In the genomic region with DNA sequence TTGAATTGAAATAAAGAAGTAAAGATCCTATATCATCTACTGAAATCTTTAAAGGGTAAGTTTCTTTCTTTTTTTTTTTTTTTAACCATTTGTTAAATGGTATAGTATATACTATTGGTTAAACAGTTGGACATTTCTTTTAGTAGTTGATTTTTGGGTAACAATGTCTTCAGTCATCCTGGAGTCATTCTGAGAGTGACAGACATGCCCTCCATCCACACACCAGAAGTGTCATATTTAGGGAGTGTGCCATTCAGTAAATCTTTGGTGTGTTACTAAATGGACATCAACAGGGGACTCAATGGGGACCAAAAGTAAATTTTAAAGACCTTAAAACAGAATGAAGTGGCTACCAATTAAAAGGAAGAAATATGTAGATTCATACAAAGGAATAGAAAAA, we compare ENCODE assay signal across 17 cellular contexts. TPM values are rescaled to one million over a fixed set of nuclear protein-coding genes. Genes with fewer than 3 reads are reported as not detected.
A peak's percentile ranks its signal among the peaks of the same experiment; 100 is the strongest.
DNase-seq lines count a peak whose midpoint lies in the region; ATAC-seq, FAIRE-seq and TF ChIP-seq lines count a peak whose summit lies in the region.
"Had no signal": no experiment of that assay in that cellular context is flagged by ENCODE, and none has a peak within 500 bp of the region (broad histone marks: within the 10 kb centered on the region; RNA-seq: fewer than 3 reads in every experiment).

No MANE protein-coding gene starts in this region.

- H3K4me3 ChIP-seq in Karpas-422 (ENCODE audit: low read length): no peak overlapping the region; the same call in 1 of the 2 replicates
- no peak overlapping the region for H3K4me3 ChIP-seq in K562
- no peak overlapping the region for H3K4me3 ChIP-seq in aorta (ENCODE audit: low read length in 2 of 2)
- H3K4me3 ChIP-seq: BLaER1 had no signal

- peaks cover 72% of the 10 kb centered on the region for H3K4me1 ChIP-seq in Karpas-422 (ENCODE audit: low read length)
- peaks cover 3 to 12% of the 10 kb centered on the region in 2 experiments; a peak in 4 of 5 replicates for H3K4me1 ChIP-seq in K562 (replicated peaks in 1 of 2; ENCODE audit: control insufficient read depth in 2 of 2, insufficient read depth in 2 of 2, low read length in 2 of 2)
- H3K4me1 ChIP-seq in aorta (ENCODE audit: control insufficient read depth in 1 of 2, insufficient read depth in 2 of 2, low read length in 2 of 2): no peaks in the 10 kb centered on the region

- H3K27ac ChIP-seq in Karpas-422 (ENCODE audit: low read length) (peak overlapping the region; percentile 91), K562 (ENCODE audit: extremely low read depth, low read depth, low read length) (no peak overlapping the region), aorta (ENCODE audit: low read depth in 1 of 2, low read length in 2 of 2) (no peak overlapping the region)
- H3K27ac ChIP-seq: BLaER1, HL-60 had no signal

- no peak for TF ChIP-seq RAD21 in K562 (CRISPR knock-in tag; conservative IDR thresholded peaks at IDR 0.05 in 1 of 2, IDR thresholded peaks at IDR 0.05 in 1 of 2)

- no peaks in the 10 kb centered on the region for H4K20me1 ChIP-seq in Karpas-422 (ENCODE audit: insufficient read depth, low read depth, low read length)
- H4K20me1 ChIP-seq in K562 (replicated peaks; ENCODE audit: control insufficient read depth, insufficient read depth, low read length): no peaks in the 10 kb centered on the region
- H4K20me1 ChIP-seq: BLaER1 had no signal

- peak overlapping the region; percentile 43 for H3K27ac Mint-ChIP-seq in activated T-cell treated with anti-CD3 and anti-CD28 coated beads, Interleukin-2, amount 50 U/mL, for 72 hours
- H3K27ac Mint-ChIP-seq in stimulated activated memory B cell treated with anti-CD40 and anti-IgM and Interleukin-4, amounts not matched to agents 10 μg/mL and 1 μg/mL and 100 μg/mL, for 72 hours: peak overlapping the region; percentile 45

- no peaks in the 10 kb centered on the region for H3K9me1 ChIP-seq in K562 (ENCODE audit: control insufficient read depth, insufficient read depth, low read length)

- H3K79me2 ChIP-seq in Karpas-422 (ENCODE audit: low read length): no peaks in the 10 kb centered on the region
- H3K79me2 ChIP-seq in K562 (ENCODE audit: control insufficient read depth, insufficient read depth, low read length): no peaks in the 10 kb centered on the region

- H2AFZ ChIP-seq in Karpas-422 (ENCODE audit: low read length) (peak overlapping the region; percentile 10; the same call in 1 of the 2 replicates), K562 (ENCODE audit: low read depth, low read length) (no peak overlapping the region)

- peak in 1 of 2 donors; percentile 56 for ATAC-seq in activated T-cell treated with anti-CD3 and anti-CD28 coated beads, Interleukin-2, amount 50 U/mL, for 72 hours (replicated peaks in 1 of 2)
- ATAC-seq in activated T-cell treated with anti-CD3 and anti-CD28 coated beads, Interleukin-2, amount 50 U/mL, for 4 hours: no peak
- ATAC-seq in K562 (no peak), aorta (ENCODE audit: low FRiP score) (no peak)
- no peak for ATAC-seq in stimulated activated memory B cell treated with anti-CD40 and anti-IgM and Interleukin-4, amounts not matched to agents 10 μg/mL and 1 μg/mL and 100 μg/mL, for 72 hours

- CTCF ChIA-PET in K562 (lab: Yijun Ruan, JAX; ENCODE audit: low intra/inter-chr PET ratio): no interaction called here

- in situ Hi-C loops in K562 (cut with MboI): no loop called here

- BruUV-seq in K562 (replicated peaks; lab: Mats Ljungman, UMichigan): no TSS peak

- H3K9ac ChIP-seq in Karpas-422 (ENCODE audit: low read length): no peak overlapping the region
- no peak overlapping the region for H3K9ac ChIP-seq in K562 (ENCODE audit: insufficient read depth in 1 of 2, low read depth in 2 of 2, low read length in 2 of 2)
- H3K9ac ChIP-seq: BLaER1 had no signal

- H3K27me3 ChIP-seq in Karpas-422 (ENCODE audit: low read length) (no peaks in the 10 kb centered on the region), K562 (ENCODE audit: control insufficient read depth in 2 of 2, insufficient read depth in 2 of 2, low read length in 2 of 2) (no peaks in the 10 kb centered on the region), aorta (ENCODE audit: control insufficient read depth in 1 of 2, insufficient read depth in 2 of 2, low read length in 1 of 2) (no peaks in the 10 kb centered on the region)
- H3K27me3 ChIP-seq: BLaER1 had no signal

- FAIRE-seq in K562 (lab: Jason Lieb, UNC): no peak

- no peaks in the 10 kb centered on the region for H3K36me3 Mint-ChIP-seq in activated T-cell treated with anti-CD3 and anti-CD28 coated beads, Interleukin-2, amount 50 U/mL, for 72 hours (ENCODE audit: insufficient read depth in 2 of 2)
- H3K36me3 Mint-ChIP-seq in activated T-cell treated with anti-CD3 and anti-CD28 coated beads, Interleukin-2, amount 50 U/mL, for 4 hours (ENCODE audit: insufficient read depth): no peaks in the 10 kb centered on the region
- peaks cover 6% of the 10 kb centered on the region for H3K36me3 Mint-ChIP-seq in stimulated activated memory B cell treated with anti-CD40 and anti-IgM and Interleukin-4, amounts not matched to agents 10 μg/mL and 1 μg/mL and 100 μg/mL, for 72 hours
- H3K36me3 Mint-ChIP-seq: CD14-positive monocyte; CD4-positive, alpha-beta memory T cell had no signal

- TF ChIP-seq POLR2A in K562 (conservative IDR thresholded peaks at IDR 0.05): no peak

- no peak overlapping the region for H3K4me3 Mint-ChIP-seq in activated T-cell treated with anti-CD3 and anti-CD28 coated beads, Interleukin-2, amount 50 U/mL, for 72 hours
- H3K4me3 Mint-ChIP-seq in activated T-cell treated with anti-CD3 and anti-CD28 coated beads, Interleukin-2, amount 50 U/mL, for 4 hours: no peak overlapping the region
- H3K4me3 Mint-ChIP-seq in stimulated activated memory B cell treated with anti-CD40 and anti-IgM and Interleukin-4, amounts not matched to agents 10 μg/mL and 1 μg/mL and 100 μg/mL, for 72 hours: no peak overlapping the region
- H3K4me3 Mint-ChIP-seq: CD14-positive monocyte; CD4-positive, alpha-beta memory T cell had no signal

- no peak for TF ChIP-seq EP300 in K562 (IDR thresholded peaks at IDR 0.05; ENCODE audit: low read length)

- POLR2A ChIA-PET in K562 (lab: Yijun Ruan, JAX): no interaction called here

- H3K4me1 Mint-ChIP-seq in activated T-cell treated with anti-CD3 and anti-CD28 coated beads, Interleukin-2, amount 50 U/mL, for 72 hours (ENCODE audit: low read depth): peaks cover 41% of the 10 kb centered on the region
- H3K4me1 Mint-ChIP-seq in activated T-cell treated with anti-CD3 and anti-CD28 coated beads, Interleukin-2, amount 50 U/mL, for 4 hours (ENCODE audit: low read depth): peaks cover 6% of the 10 kb centered on the region
- peaks cover 54% of the 10 kb centered on the region for H3K4me1 Mint-ChIP-seq in stimulated activated memory B cell treated with anti-CD40 and anti-IgM and Interleukin-4, amounts not matched to agents 10 μg/mL and 1 μg/mL and 100 μg/mL, for 72 hours

- intact Hi-C loops in K562 (cut with micrococcal nuclease) (no loop called here), aorta (cut with DNase I) (no loop called here)

- H3K27me3 Mint-ChIP-seq in activated T-cell treated with anti-CD3 and anti-CD28 coated beads, Interleukin-2, amount 50 U/mL, for 72 hours (ENCODE audit: low read depth): no peaks in the 10 kb centered on the region
- H3K27me3 Mint-ChIP-seq in activated T-cell treated with anti-CD3 and anti-CD28 coated beads, Interleukin-2, amount 50 U/mL, for 4 hours (ENCODE audit: low read depth): no peaks in the 10 kb centered on the region
- no peaks in the 10 kb centered on the region for H3K27me3 Mint-ChIP-seq in stimulated activated memory B cell treated with anti-CD40 and anti-IgM and Interleukin-4, amounts not matched to agents 10 μg/mL and 1 μg/mL and 100 μg/mL, for 72 hours
- H3K27me3 Mint-ChIP-seq: CD4-positive, alpha-beta memory T cell had no signal

- no peak for DNase-seq in activated T-cell treated with anti-CD3 and anti-CD28 coated beads, Interleukin-2, amount 50 U/mL, for 72 hours
- DNase-seq in activated T-cell treated with anti-CD3 and anti-CD28 coated beads, Interleukin-2, amount 50 U/mL, for 4 hours: no peak
- no peak for DNase-seq in Karpas-422
- no peak for DNase-seq in K562 (ENCODE audit: extremely low read depth in 1 of 4, low spot score in 3 of 4)
- no peak for DNase-seq in ureter (ENCODE audit: low spot score)
- DNase-seq in SW 1271 (lab: John Stamatoyannopoulos, UW): no peak
- DNase-seq in aorta: no peak
- DNase-seq: 8988T; CD4-positive, alpha-beta memory T cell; DMS153; DMS79; GDM1; HCEC 1CT had no signal

- TF ChIP-seq CTCF in K562 (IDR thresholded peaks at IDR 0.05 in 2 of 3, conservative IDR thresholded peaks at IDR 0.05 in 1 of 3; ENCODE audit: insufficient read depth in 2 of 3, low read depth in 1 of 3, low read length in 3 of 3): no peak

- H3K9me3 ChIP-seq in Karpas-422 (ENCODE audit: low read length): no peaks in the 10 kb centered on the region
- H3K9me3 ChIP-seq in K562 (replicated peaks; ENCODE audit: control insufficient read depth, insufficient read depth, low read depth, low read length): no peaks in the 10 kb centered on the region
- no peaks in the 10 kb centered on the region for H3K9me3 ChIP-seq in aorta (ENCODE audit: control insufficient read depth, low read length)
- H3K9me3 ChIP-seq: BLaER1 had no signal

- no peaks in the 10 kb centered on the region for H3K9me3 Mint-ChIP-seq in activated T-cell treated with anti-CD3 and anti-CD28 coated beads, Interleukin-2, amount 50 U/mL, for 72 hours
- no peaks in the 10 kb centered on the region for H3K9me3 Mint-ChIP-seq in activated T-cell treated with anti-CD3 and anti-CD28 coated beads, Interleukin-2, amount 50 U/mL, for 4 hours
- H3K9me3 Mint-ChIP-seq in stimulated activated memory B cell treated with anti-CD40 and anti-IgM and Interleukin-4, amounts not matched to agents 10 μg/mL and 1 μg/mL and 100 μg/mL, for 72 hours: no peaks in the 10 kb centered on the region
- H3K9me3 Mint-ChIP-seq: CD4-positive, alpha-beta memory T cell had no signal

- H3K4me2 ChIP-seq in Karpas-422 (ENCODE audit: low read depth, low read length, poor library complexity, severe bottlenecking) (peak overlapping the region; percentile 66), K562 (ENCODE audit: insufficient read depth, low read length) (no peak overlapping the region)
- H3K4me2 ChIP-seq: BLaER1 had no signal

- H3K36me3 ChIP-seq in Karpas-422 (ENCODE audit: insufficient read depth, low read length) (no peaks in the 10 kb centered on the region; the same call in 1 of the 2 replicates), K562 (ENCODE audit: control insufficient read depth, insufficient read depth, low read length) (no peaks in the 10 kb centered on the region; the same call in 2 of the 3 replicates), aorta (ENCODE audit: control insufficient read depth in 1 of 2, insufficient read depth in 2 of 2, low read length in 1 of 2) (no peaks in the 10 kb centered on the region)
- H3K36me3 ChIP-seq: BLaER1 had no signal

- H3K9me2 ChIP-seq in Karpas-422 (replicated peaks; ENCODE audit: insufficient read depth, low read length): no peaks in the 10 kb centered on the region

RNA-seq across cellular contexts. Expression of gene SLC39A10, which starts 50.8 kb away (rescaled TPM):
- 10 to 100 TPM; 70.3 to 75.8 TPM for total RNA-seq in activated T-cell treated with anti-CD3 and anti-CD28 coated beads, Interleukin-2, amount 50 U/mL, for 72 hours
- total RNA-seq in activated T-cell treated with anti-CD3 and anti-CD28 coated beads, Interleukin-2, amount 50 U/mL, for 4 hours: 10 to 100 TPM; 17.1 to 21.2 (median 17.8) TPM
- total RNA-seq in Karpas-422 (2014; rRNA removed; shearing (Covaris generic); ENCODE audit: low replicate concordance): 55.1 and 112 TPM in 2 replicates
- 34.4 and 95.3 TPM in 2 replicates for total RNA-seq in K562 (2011; cell fraction: chromatin; rRNA removed; ENCODE audit: low replicate concordance)
- 38.0 and 44.5 TPM in 2 replicates for total RNA-seq in K562 (2011; cell fraction: nucleolus; rRNA removed)
- 59.2 and 86.5 TPM in 2 replicates for total RNA-seq in K562 (2011; cell fraction: nucleoplasm; rRNA removed)
- 16.7 and 20.6 TPM in 2 replicates for total RNA-seq in K562 (2014; rRNA removed)
- total RNA-seq in K562 (2014; rRNA removed; fragmentation: Illumina TruSeq; extraction: Trizol): 40.1 and 42.6 TPM in 2 replicates
- 36.5 and 37.7 TPM in 2 replicates for total RNA-seq in K562 (2015; rRNA removed; fragmentation: Illumina TruSeq; extraction: Trizol)
- 34.8 and 35.5 TPM in 2 replicates for total RNA-seq in K562 (2021)
- polyA plus RNA-seq in K562 (2011; rRNA removed): 34.2 and 37.8 TPM in 2 replicates
- polyA plus RNA-seq in K562 (2011; cell fraction: cytosol; rRNA removed): 7.7 and 16.7 TPM in 2 replicates
- polyA plus RNA-seq in K562 (2011; cell fraction: nucleus; rRNA removed): 18.3 and 28.9 TPM in 2 replicates
- polyA plus RNA-seq in K562 (2012): 13.0 and 15.7 TPM in 2 replicates
- 20.6 and 23.1 TPM in 2 replicates for polyA plus RNA-seq in K562 (2014; fragmentation: Illumina TruSeq; extraction: Trizol)
- 10 to 100 TPM; 14.5 to 18.2 TPM for polyA plus RNA-seq in K562 (2014; fragmentation: Nextera tagmentation; extraction: Ambion mirVana)
- 12.5 and 13.7 TPM in 2 replicates for polyA plus RNA-seq in K562 (2014; rRNA removed)
- polyA minus RNA-seq in K562 (2011; rRNA and poly(A)+ RNA removed): 118 and 121 TPM in 2 replicates
- 26.0 and 45.5 TPM in 2 replicates for polyA minus RNA-seq in K562 (2011; cell fraction: cytosol; rRNA and poly(A)+ RNA removed)
- 28.3 and 51.6 TPM in 2 replicates for polyA minus RNA-seq in K562 (2011; cell fraction: nucleus; rRNA and poly(A)+ RNA removed)
- 28.6 TPM for total RNA-seq in ureter
- 10 to 100 TPM; 24.2 to 28.4 TPM for total RNA-seq in aorta
- 1 to 10 TPM; 1.8 to 3.7 TPM for polyA plus RNA-seq in aorta
